ENCODE assay signal across 7 cellular contexts in the genomic region with DNA sequence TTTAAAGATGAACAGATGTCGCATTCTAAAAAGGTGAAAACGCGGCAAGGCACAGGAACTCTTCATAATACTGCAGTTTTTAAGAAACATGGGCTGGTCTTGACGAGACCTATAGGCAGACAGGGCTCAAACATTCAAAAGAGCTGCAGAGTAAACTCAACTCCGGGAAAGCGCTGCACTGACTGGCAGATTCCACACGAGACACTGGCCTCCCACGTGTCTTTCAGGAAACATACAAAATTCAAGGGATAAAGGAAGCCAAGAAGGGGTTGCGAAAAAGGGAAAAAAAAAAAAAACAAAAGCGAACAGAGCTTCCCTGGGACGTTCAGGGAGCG. TPM values are rescaled to one million over a fixed set of nuclear protein-coding genes. Genes with fewer than 3 reads are reported as not detected.
DNase-seq lines count a peak whose midpoint lies in the region.

No MANE protein-coding gene starts in this region.

- peak overlapping the region; percentile 98 for H3K9ac ChIP-seq in SK-N-MC (ENCODE audit: insufficient read length)
- peak overlapping the region; percentile 87 for H3K9ac ChIP-seq in iPS-15b (ENCODE audit: low read depth, low read length)

- H3K9me3 ChIP-seq in MG63 (no peaks in the 10 kb centered on the region), SK-N-MC (ENCODE audit: low read depth, low read length) (no peaks in the 10 kb centered on the region), iPS-15b (ENCODE audit: control insufficient read depth, insufficient read depth, low read length) (no peaks in the 10 kb centered on the region)

- H3K36me3 ChIP-seq in MG63 (peaks cover 32% of the 10 kb centered on the region), SK-N-MC (ENCODE audit: insufficient read depth, low read length) (peaks cover 24% of the 10 kb centered on the region), iPS-15b (ENCODE audit: control insufficient read depth, insufficient read depth, low read length) (peaks cover 3% of the 10 kb centered on the region)

- H3K27ac ChIP-seq in SK-N-MC = peak overlapping the region; percentile 93

- peak overlapping the region; percentile 95 for H3K4me3 ChIP-seq in MG63
- peak overlapping the region; percentile 96 for H3K4me3 ChIP-seq in SK-N-MC
- peak overlapping the region; percentile 95 for H3K4me3 ChIP-seq in iPS-15b (ENCODE audit: low read depth, low read length)
- peak overlapping the region; percentile 92 for H3K4me3 ChIP-seq in skeletal muscle cell (ENCODE audit: low read depth, low read length)

- H3K27me3 ChIP-seq in MG63 = no peaks in the 10 kb centered on the region
- no peaks in the 10 kb centered on the region for H3K27me3 ChIP-seq in iPS-15b (ENCODE audit: control insufficient read depth, insufficient read depth, low read length)

- peak; percentile 48 for DNase-seq in GM04504 (ENCODE audit: low read depth)
- peak; percentile 58 for DNase-seq in H4 (ENCODE audit: low spot score)
- DNase-seq in MG63 = peak; percentile 59
- no peak for DNase-seq in SK-N-MC (ENCODE audit: low read depth, low spot score)
- DNase-seq in brain pericyte (ENCODE audit: low read depth, low spot score) = peak; percentile 69
- DNase-seq in skeletal muscle cell (ENCODE audit: low read depth) = peak; percentile 57

- peaks cover 4% of the 10 kb centered on the region for H3K4me1 ChIP-seq in iPS-15b (ENCODE audit: control insufficient read depth, insufficient read depth, low read length)

RNA-seq across cellular contexts. Expression of gene ARF6, which starts 0.6 kb away (rescaled TPM):
- total RNA-seq in H4 (2014; rRNA removed; shearing (Covaris generic)) = 20.8 and 32.7 TPM in 2 replicates
- total RNA-seq in MG63 (2014; rRNA removed; shearing (Covaris generic); ENCODE audit: low replicate concordance) = 24.1 and 32.6 TPM in 2 replicates

RNA-seq across cellular contexts. Expression of gene NEMF, which starts 39.7 kb away (rescaled TPM):
- total RNA-seq in H4 (2014; rRNA removed; shearing (Covaris generic)) = 30.3 and 31.7 TPM in 2 replicates
- total RNA-seq in MG63 (2014; rRNA removed; shearing (Covaris generic); ENCODE audit: low replicate concordance) = 30.0 and 50.6 TPM in 2 replicates
